Comparison of ENCODE assay signal across 8 cellular contexts in the genomic region with DNA sequence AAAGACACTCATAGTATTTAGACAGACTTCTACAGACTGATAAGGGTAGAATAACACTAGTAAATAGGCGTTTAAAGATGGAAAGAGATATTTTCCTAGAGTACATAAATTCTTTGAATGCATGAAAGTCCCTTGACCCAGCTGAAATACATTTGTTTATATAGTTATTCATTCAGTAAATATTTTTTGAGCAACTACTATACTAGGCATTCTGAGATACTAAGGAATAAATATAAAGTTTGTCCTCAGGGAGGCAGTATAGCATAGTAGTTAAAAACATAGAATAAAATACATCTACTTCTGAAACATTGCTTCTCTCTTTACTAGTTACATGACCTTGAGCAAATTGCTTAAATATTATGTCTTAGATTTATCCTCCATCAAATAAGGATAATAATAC. TPM values are rescaled to one million over a fixed set of nuclear protein-coding genes. Genes with fewer than 3 reads are reported as not detected.
DNase-seq lines count a peak whose midpoint lies in the region; ATAC-seq and TF ChIP-seq lines count a peak whose summit lies in the region.

No MANE protein-coding gene starts in this region.

- no peaks in the 10 kb centered on the region for H3K4me1 ChIP-seq in adipocyte (ENCODE audit: control insufficient read depth, insufficient read depth, low read length)

- H3K36me3 ChIP-seq in adipocyte (ENCODE audit: control insufficient read depth, insufficient read depth, low read length, severe bottlenecking), result no peaks in the 10 kb centered on the region

- no peak overlapping the region for H3K4me3 ChIP-seq in adipocyte (ENCODE audit: low read length)

- H3K4me3 Mint-ChIP-seq in mesothelial cell of epicardium, result no peak overlapping the region

- no peaks in the 10 kb centered on the region for H3K27me3 Mint-ChIP-seq in mesothelial cell of epicardium (ENCODE audit: low read depth)

- H3K9ac ChIP-seq in adipocyte (ENCODE audit: low read length), result no peak overlapping the region

- H3K9me3 Mint-ChIP-seq in mesothelial cell of epicardium, result peaks cover 38% of the 10 kb centered on the region

- DNase-seq in DMS153 (lab: John Stamatoyannopoulos, UW) (peak; percentile 5), adipocyte (ENCODE audit: low read depth) (peak; percentile 71), lung microvascular endothelial cell (ENCODE audit: low read depth in 2 of 2) (peak; percentile 23 to 36), mesothelial cell of epicardium (ENCODE audit: low spot score in 2 of 2, unreplicated experiment in 2 of 2) (no peak), NCI-H2227 (lab: John Stamatoyannopoulos, UW; ENCODE audit: unreplicated experiment) (no peak)
- no peak for DNase-seq in stimulated activated naive CD4-positive, alpha-beta T cell treated with Interleukin-2 at 50 U/mL for 16 hours (lab: John Stamatoyannopoulos, UW)

- no peaks in the 10 kb centered on the region for H3K9me3 ChIP-seq in adipocyte (ENCODE audit: control insufficient read depth, low read length)

- ATAC-seq in HG02884 (IDR thresholded peaks at IDR 0.05; ENCODE audit: unreplicated experiment), result peak; percentile 66
- no peak for ATAC-seq in HG02588 (IDR thresholded peaks at IDR 0.05; ENCODE audit: unreplicated experiment)

- H3K27me3 ChIP-seq in adipocyte (replicated peaks; ENCODE audit: control insufficient read depth, insufficient read depth, low read length), result no peaks in the 10 kb centered on the region

- TF ChIP-seq CTCF in mesothelial cell of epicardium (IDR thresholded peaks at IDR 0.05; ENCODE audit: unreplicated experiment), result no peak

- no peaks in the 10 kb centered on the region for H3K4me1 Mint-ChIP-seq in mesothelial cell of epicardium

- no peaks in the 10 kb centered on the region for H3K36me3 Mint-ChIP-seq in mesothelial cell of epicardium

- no peak overlapping the region for H3K27ac Mint-ChIP-seq in mesothelial cell of epicardium

RNA-seq across cellular contexts. Expression of a gene that starts 27.4 kb away (rescaled TPM):
- 0.40 and 0.87 TPM in 2 replicates for total RNA-seq in lung microvascular endothelial cell
- 4.9 to 5.9 TPM (median 5.3 TPM) in 3 replicates for total RNA-seq in mesothelial cell of epicardium

RNA-seq across cellular contexts. Expression of a gene that starts 27.6 kb away (rescaled TPM):
- total RNA-seq in lung microvascular endothelial cell (24.2 and 30.9 TPM in 2 replicates), mesothelial cell of epicardium (69.0 to 71.4 TPM (median 69.5 TPM) in 3 replicates)

Comparison
In these comparisons a context has a peak if more than half of its experiments do, and no peak if none do; other contexts are left out.
1. DNase-seq: peak in DMS153 (single experiment), adipocyte (single experiment) and lung microvascular endothelial cell (2 of 2); none in mesothelial cell of epicardium (0 of 2), NCI-H2227 (single experiment) and stimulated activated naive CD4-positive, alpha-beta T cell treated with Interleukin-2 at 50 U/mL for 16 hours (single experiment).